2 cellular contexts compared by ENCODE assay signal in genomic region chr11:76689861-76690260, GRCh38.
TF ChIP-seq lines count a peak whose summit lies in the region.

No MANE protein-coding gene starts in this region.

TF ChIP-seq in IMR-90, 13 proteins besides CTCF, POLR2A, EP300 and RAD21:
- TF ChIP-seq FOS (IDR thresholded peaks at IDR 0.05; ENCODE audit: low read depth, low read length) (no peak), MAFK (IDR thresholded peaks at IDR 0.05; ENCODE audit: low read depth, low read length) (no peak), CEBPB (IDR thresholded peaks at IDR 0.05; ENCODE audit: low read depth, low read length) (no peak), SMC3 (IDR thresholded peaks at IDR 0.05; ENCODE audit: low read depth, low read length) (no peak)
TF ChIP-seq in IMR-90: peak in this region for 0.

TF ChIP-seq in H1, 55 proteins besides CTCF, POLR2A, EP300 and RAD21:
- TF ChIP-seq SAP30 (IDR thresholded peaks at IDR 0.05; ENCODE audit: insufficient read depth, insufficient replicate concordance, low read length) (no peak), SIN3A (conservative IDR thresholded peaks at IDR 0.05 in 1 of 2, IDR thresholded peaks at IDR 0.05 in 1 of 2; ENCODE audit: low read depth in 1 of 2, low read length in 2 of 2) (no peak), TBP (IDR thresholded peaks at IDR 0.05; ENCODE audit: low read depth, low read length) (no peak), RFX5 (IDR thresholded peaks at IDR 0.05; ENCODE audit: borderline replicate concordance, low read depth, low read length) (no peak), RXRA (IDR thresholded peaks at IDR 0.05; ENCODE audit: insufficient read depth, low read depth, low read length) (no peak), SUZ12 (IDR thresholded peaks at IDR 0.05; ENCODE audit: low read length) (no peak), GTF2F1 (IDR thresholded peaks at IDR 0.05; ENCODE audit: borderline replicate concordance, low read depth, low read length) (no peak), PHF8 (conservative IDR thresholded peaks at IDR 0.05; ENCODE audit: low read depth, low read length) (no peak), NRF1 (IDR thresholded peaks at IDR 0.05; ENCODE audit: low read depth, low read length) (no peak), FOSL1 (IDR thresholded peaks at IDR 0.05; ENCODE audit: insufficient read depth, low read depth, low read length) (no peak), USF2 (IDR thresholded peaks at IDR 0.05; ENCODE audit: low read length) (no peak), SP2 (IDR thresholded peaks at IDR 0.05; ENCODE audit: low read length) (no peak), KDM5A (IDR thresholded peaks at IDR 0.05; ENCODE audit: low read length) (no peak), SP4 (IDR thresholded peaks at IDR 0.05; ENCODE audit: low read length) (no peak), YY1 (IDR thresholded peaks at IDR 0.05; ENCODE audit: low read depth, low read length) (no peak)
TF ChIP-seq in H1: peak in this region for 0.
